11 cellular contexts compared by ENCODE assay signal in genomic region chr12:101076940-101077351, GRCh38.
DNase-seq lines count a peak whose midpoint lies in the region; ATAC-seq and TF ChIP-seq lines count a peak whose summit lies in the region.
"Had no signal": no experiment of that assay in that cellular context is flagged by ENCODE, and none has a peak within 500 bp of the region (broad histone marks: within the 10 kb centered on the region; RNA-seq: fewer than 3 reads in every experiment).

No MANE protein-coding gene starts in this region.

- peaks cover 20% of the 10 kb centered on the region for H3K4me1 ChIP-seq in GM23248 (ENCODE audit: insufficient read depth)

- H3K4me2 ChIP-seq in GM23248 (ENCODE audit: unreplicated experiment), result peak overlapping the region; percentile 9

- no peaks in the 10 kb centered on the region for H4K20me1 ChIP-seq in GM23248 (ENCODE audit: insufficient read depth)

- ATAC-seq in SK-N-SH treated with all-trans-retinoic acid at 6 μM for 48 hours, result peak; percentile 72
- ATAC-seq in HG02642 (IDR thresholded peaks at IDR 0.05; ENCODE audit: poor library complexity, unreplicated experiment), result no peak
- no peak for ATAC-seq in GM21360 (IDR thresholded peaks at IDR 0.05; ENCODE audit: unreplicated experiment)
- ATAC-seq: gastroesophageal sphincter had no signal

- H2AFZ ChIP-seq in GM23248, result peak overlapping the region; percentile 21; the same call in 1 of the 2 replicates

- H3K9ac ChIP-seq in GM23248, result no peak overlapping the region

- H3K36me3 ChIP-seq in GM23248 (ENCODE audit: low read depth), result no peaks in the 10 kb centered on the region
- H3K36me3 ChIP-seq: gastroesophageal sphincter had no signal

- H3K4me3 ChIP-seq in GM23248, result no peak overlapping the region
- H3K4me3 ChIP-seq: gastroesophageal sphincter had no signal

- in situ Hi-C loops in GM23248 (cut with MboI), result no loop called here

- H3F3A ChIP-seq in GM23248 (ENCODE audit: insufficient read depth), result 0 out of 2 replicates have a peak, but pooled peaks cover 9% of the 10 kb centered on the region

- no peaks in the 10 kb centered on the region for H3K27me3 ChIP-seq in GM23248 (replicated peaks; ENCODE audit: insufficient read depth)
- H3K27me3 ChIP-seq: gastroesophageal sphincter had no signal

- H3K27ac ChIP-seq in GM23248, result no peak overlapping the region
- H3K27ac ChIP-seq: gastroesophageal sphincter had no signal

- DNase-seq in GM23248 (peak; percentile 58), globus pallidus (ENCODE audit: low spot score) (peak; percentile 36), superior temporal gyrus (ENCODE audit: extremely low spot score) (peak; percentile 18), NCI-H2196 treated with DMSO at 0.1 percent for 48 hours (lab: John Stamatoyannopoulos, UW; ENCODE audit: unreplicated experiment) (no peak)
- DNase-seq: activated naive CD8-positive, alpha-beta T cell treated with anti-CD3 and anti-CD28 coated beads for 36 hours; NCI-H524 treated with DMSO at 0.1 percent for 48 hours; small intestine had no signal

- no peaks in the 10 kb centered on the region for H3K9me3 ChIP-seq in GM23248 (ENCODE audit: low read depth)

- 4 to 12% methylated on average over 3 of the region's 3 CpGs for WGBS in GM23248 (ENCODE audit: low coverage in 1 of 2, low lambda C conversion rate in 2 of 2, missing lambda C conversion rate in 2 of 2), 2 experiments

- no peaks in the 10 kb centered on the region for H3K9me2 ChIP-seq in GM23248 (ENCODE audit: insufficient read depth)

- no peaks in the 10 kb centered on the region for H3K79me2 ChIP-seq in GM23248 (ENCODE audit: insufficient read depth)

TF ChIP-seq in SK-N-SH treated with all-trans-retinoic acid at 6 μM for 48 hours, 23 proteins besides CTCF, POLR2A, EP300 and RAD21:
- no peak for TF ChIP-seq ZNF565 (CRISPR knock-in tag; conservative IDR thresholded peaks at IDR 0.05; ENCODE audit: low read depth)
